In the genomic region with DNA sequence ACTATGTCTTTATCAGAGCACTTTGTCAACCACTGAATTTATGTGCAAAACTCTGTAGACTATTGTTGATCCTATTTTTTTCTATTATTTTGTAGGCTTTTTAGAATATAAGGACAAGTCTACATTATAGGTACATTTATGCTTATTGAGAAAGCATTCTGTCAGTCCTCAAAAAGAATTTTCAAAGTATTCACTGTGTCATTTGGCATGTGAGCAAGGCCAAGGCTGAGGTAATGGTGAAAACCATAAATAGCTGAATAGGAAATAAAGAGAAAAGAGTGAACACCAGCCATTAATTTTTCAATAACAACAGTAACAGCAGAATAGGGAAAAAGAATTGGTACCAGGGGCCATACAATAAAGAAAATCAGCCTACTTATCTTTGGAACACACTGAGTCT, we compare ENCODE assay signal across 1 cellular context.
TF ChIP-seq lines count a peak whose summit lies in the region.

No MANE protein-coding gene starts in this region.

TF ChIP-seq in GM23338, 12 proteins besides CTCF, POLR2A, EP300 and RAD21 (continued from another document):
- TF ChIP-seq, protein P1, sequence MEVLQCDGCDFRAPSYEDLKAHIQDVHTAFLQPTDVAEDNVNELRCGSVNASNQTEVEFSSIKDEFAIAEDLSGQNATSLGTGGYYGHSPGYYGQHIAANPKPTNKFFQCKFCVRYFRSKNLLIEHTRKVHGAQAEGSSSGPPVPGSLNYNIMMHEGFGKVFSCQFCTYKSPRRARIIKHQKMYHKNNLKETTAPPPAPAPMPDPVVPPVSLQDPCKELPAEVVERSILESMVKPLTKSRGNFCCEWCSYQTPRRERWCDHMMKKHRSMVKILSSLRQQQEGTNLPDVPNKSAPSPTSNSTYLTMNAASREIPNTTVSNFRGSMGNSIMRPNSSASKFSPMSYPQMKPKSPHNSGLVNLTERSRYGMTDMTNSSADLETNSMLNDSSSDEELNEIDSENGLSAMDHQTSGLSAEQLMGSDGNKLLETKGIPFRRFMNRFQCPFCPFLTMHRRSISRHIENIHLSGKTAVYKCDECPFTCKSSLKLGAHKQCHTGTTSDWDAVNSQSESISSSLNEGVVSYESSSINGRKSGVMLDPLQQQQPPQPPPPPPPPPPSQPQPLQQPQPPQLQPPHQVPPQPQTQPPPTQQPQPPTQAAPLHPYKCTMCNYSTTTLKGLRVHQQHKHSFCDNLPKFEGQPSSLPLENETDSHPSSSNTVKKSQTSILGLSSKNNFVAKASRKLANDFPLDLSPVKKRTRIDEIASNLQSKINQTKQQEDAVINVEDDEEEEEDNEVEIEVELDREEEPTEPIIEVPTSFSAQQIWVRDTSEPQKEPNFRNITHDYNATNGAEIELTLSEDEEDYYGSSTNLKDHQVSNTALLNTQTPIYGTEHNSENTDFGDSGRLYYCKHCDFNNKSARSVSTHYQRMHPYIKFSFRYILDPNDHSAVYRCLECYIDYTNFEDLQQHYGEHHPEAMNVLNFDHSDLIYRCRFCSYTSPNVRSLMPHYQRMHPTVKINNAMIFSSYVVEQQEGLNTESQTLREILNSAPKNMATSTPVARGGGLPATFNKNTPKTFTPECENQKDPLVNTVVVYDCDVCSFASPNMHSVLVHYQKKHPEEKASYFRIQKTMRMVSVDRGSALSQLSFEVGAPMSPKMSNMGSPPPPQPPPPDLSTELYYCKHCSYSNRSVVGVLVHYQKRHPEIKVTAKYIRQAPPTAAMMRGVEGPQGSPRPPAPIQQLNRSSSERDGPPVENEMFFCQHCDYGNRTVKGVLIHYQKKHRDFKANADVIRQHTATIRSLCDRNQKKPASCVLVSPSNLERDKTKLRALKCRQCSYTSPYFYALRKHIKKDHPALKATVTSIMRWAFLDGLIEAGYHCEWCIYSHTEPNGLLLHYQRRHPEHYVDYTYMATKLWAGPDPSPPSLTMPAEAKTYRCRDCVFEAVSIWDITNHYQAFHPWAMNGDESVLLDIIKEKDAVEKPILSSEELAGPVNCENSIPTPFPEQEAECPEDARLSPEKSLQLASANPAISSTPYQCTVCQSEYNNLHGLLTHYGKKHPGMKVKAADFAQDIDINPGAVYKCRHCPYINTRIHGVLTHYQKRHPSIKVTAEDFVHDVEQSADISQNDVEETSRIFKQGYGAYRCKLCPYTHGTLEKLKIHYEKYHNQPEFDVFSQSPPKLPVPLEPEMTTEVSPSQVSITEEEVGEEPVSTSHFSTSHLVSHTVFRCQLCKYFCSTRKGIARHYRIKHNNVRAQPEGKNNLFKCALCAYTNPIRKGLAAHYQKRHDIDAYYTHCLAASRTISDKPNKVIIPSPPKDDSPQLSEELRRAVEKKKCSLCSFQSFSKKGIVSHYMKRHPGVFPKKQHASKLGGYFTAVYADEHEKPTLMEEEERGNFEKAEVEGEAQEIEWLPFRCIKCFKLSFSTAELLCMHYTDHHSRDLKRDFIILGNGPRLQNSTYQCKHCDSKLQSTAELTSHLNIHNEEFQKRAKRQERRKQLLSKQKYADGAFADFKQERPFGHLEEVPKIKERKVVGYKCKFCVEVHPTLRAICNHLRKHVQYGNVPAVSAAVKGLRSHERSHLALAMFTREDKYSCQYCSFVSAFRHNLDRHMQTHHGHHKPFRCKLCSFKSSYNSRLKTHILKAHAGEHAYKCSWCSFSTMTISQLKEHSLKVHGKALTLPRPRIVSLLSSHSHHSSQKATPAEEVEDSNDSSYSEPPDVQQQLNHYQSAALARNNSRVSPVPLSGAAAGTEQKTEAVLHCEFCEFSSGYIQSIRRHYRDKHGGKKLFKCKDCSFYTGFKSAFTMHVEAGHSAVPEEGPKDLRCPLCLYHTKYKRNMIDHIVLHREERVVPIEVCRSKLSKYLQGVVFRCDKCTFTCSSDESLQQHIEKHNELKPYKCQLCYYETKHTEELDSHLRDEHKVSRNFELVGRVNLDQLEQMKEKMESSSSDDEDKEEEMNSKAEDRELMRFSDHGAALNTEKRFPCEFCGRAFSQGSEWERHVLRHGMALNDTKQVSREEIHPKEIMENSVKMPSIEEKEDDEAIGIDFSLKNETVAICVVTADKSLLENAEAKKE (CRISPR knock-in tag; IDR thresholded peaks at IDR 0.05), result no peak
- TF ChIP-seq, protein P2, sequence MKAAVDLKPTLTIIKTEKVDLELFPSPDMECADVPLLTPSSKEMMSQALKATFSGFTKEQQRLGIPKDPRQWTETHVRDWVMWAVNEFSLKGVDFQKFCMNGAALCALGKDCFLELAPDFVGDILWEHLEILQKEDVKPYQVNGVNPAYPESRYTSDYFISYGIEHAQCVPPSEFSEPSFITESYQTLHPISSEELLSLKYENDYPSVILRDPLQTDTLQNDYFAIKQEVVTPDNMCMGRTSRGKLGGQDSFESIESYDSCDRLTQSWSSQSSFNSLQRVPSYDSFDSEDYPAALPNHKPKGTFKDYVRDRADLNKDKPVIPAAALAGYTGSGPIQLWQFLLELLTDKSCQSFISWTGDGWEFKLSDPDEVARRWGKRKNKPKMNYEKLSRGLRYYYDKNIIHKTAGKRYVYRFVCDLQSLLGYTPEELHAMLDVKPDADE (IDR thresholded peaks at IDR 0.05), result no peak
- no peak for TF ChIP-seq STAT1 (IDR thresholded peaks at IDR 0.05; ENCODE audit: unreplicated experiment)
- TF ChIP-seq, protein P3, sequence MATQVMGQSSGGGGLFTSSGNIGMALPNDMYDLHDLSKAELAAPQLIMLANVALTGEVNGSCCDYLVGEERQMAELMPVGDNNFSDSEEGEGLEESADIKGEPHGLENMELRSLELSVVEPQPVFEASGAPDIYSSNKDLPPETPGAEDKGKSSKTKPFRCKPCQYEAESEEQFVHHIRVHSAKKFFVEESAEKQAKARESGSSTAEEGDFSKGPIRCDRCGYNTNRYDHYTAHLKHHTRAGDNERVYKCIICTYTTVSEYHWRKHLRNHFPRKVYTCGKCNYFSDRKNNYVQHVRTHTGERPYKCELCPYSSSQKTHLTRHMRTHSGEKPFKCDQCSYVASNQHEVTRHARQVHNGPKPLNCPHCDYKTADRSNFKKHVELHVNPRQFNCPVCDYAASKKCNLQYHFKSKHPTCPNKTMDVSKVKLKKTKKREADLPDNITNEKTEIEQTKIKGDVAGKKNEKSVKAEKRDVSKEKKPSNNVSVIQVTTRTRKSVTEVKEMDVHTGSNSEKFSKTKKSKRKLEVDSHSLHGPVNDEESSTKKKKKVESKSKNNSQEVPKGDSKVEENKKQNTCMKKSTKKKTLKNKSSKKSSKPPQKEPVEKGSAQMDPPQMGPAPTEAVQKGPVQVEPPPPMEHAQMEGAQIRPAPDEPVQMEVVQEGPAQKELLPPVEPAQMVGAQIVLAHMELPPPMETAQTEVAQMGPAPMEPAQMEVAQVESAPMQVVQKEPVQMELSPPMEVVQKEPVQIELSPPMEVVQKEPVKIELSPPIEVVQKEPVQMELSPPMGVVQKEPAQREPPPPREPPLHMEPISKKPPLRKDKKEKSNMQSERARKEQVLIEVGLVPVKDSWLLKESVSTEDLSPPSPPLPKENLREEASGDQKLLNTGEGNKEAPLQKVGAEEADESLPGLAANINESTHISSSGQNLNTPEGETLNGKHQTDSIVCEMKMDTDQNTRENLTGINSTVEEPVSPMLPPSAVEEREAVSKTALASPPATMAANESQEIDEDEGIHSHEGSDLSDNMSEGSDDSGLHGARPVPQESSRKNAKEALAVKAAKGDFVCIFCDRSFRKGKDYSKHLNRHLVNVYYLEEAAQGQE (IDR thresholded peaks at IDR 0.05; ENCODE audit: unreplicated experiment), result no peak
TF ChIP-seq in GM23338: peak in this region for 0.
